In genomic region chr9:76713371-76713770, GRCh38 we compare ENCODE assay signal across 33 cellular contexts. TPM values are rescaled to one million over a fixed set of nuclear protein-coding genes. Genes with fewer than 3 reads are reported as not detected.
"Had no signal": no experiment of that assay in that cellular context is flagged by ENCODE, and none has a peak within 500 bp of the region (broad histone marks: within the 10 kb centered on the region; RNA-seq: fewer than 3 reads in every experiment).

No MANE protein-coding gene starts in this region.

- H3K4me3 Mint-ChIP-seq: activated CD4-positive, alpha-beta T cell treated with anti-CD3 and anti-CD28 coated beads, Interleukin-2, amount 10 ng/mL, durations not matched to agents 24 days and 14 days; activated CD8-positive, alpha-beta T cell treated with anti-CD3 and anti-CD28 coated beads, Interleukin-2, amount 10 ng/mL, durations not matched to agents 7 days and 5 days; activated naive CD4-positive, alpha-beta T cell treated with anti-CD3 and anti-CD28 coated beads for 36 hours; activated T-cell treated with anti-CD3 and anti-CD28 coated beads, Interleukin-2, amount 50 U/mL, for 4 hours; activated T-helper 1 cell treated with anti-CD3 and anti-CD28 coated beads, Interleukin-12 subunit alpha, Interleukin-12 subunit beta, Interleukin-2, Interleukin-4 antibody, amounts not matched to agents 30 ng/mL and 10 ng/mL and 1 ng/mL, durations not matched to agents 14 hours and 24 hours and 36 hours; T-helper 1 cell treated with Interleukin-12 subunit alpha and Interleukin-12 subunit beta and Interleukin-4 antibody, amounts not matched to agents 30 μg/mL and 1 μg/mL, for 36 hours; T-helper 2 cell treated with Interferon-gamma antibody and Interleukin-4, amounts not matched to agents 5 μg/mL and 100 μg/mL, for 36 hours had no signal

- DNase-seq: activated CD4-positive, alpha-beta T cell treated with anti-CD3 and anti-CD28 coated beads, Interleukin-2, amount 10 ng/mL, durations not matched to agents 24 days and 14 days; activated CD4-positive, alpha-beta T cell treated with anti-CD3 and anti-CD28 coated beads, Interleukin-2, amount 50 U/mL, for 48 hours; activated CD8-positive, alpha-beta T cell treated with anti-CD3 and anti-CD28 coated beads, Interleukin-2, amount 10 ng/mL, durations not matched to agents 7 days and 5 days; activated gamma-delta T cell treated with Interleukin-2 at 50 U/mL for 16 hours; activated naive CD4-positive, alpha-beta T cell treated with anti-CD3 and anti-CD28 coated beads for 36 hours; activated T-cell treated with anti-CD3 and anti-CD28 coated beads, Interleukin-2, amount 50 U/mL, for 4 hours; adrenal gland; cerebellar nuclear complex; Kasumi-1; KG1; MG63; NCI-H1048; NCI-H1105 treated with DMSO at 0.1 percent for 48 hours; NCI-H1694; NCI-H1930; NCI-H2081 treated with DMSO at 0.1 percent for 48 hours; NCI-H510A; NCI-H526; NCI-H774; PC-3; Peyer's patch; RPMI8226; SHP77 treated with DMSO at 0.1 percent for 48 hours; SK-N-SH had no signal

- H3K36me3 ChIP-seq: adrenal gland, breast epithelium, MG63, Peyer's patch, SJSA1 had no signal

- H3K4me1 Mint-ChIP-seq: activated CD4-positive, alpha-beta T cell treated with anti-CD3 and anti-CD28 coated beads, Interleukin-2, amount 10 ng/mL, durations not matched to agents 24 days and 14 days had no signal

- ATAC-seq: activated CD8-positive, alpha-beta T cell treated with anti-CD3 and anti-CD28 coated beads, Interleukin-2, amount 10 ng/mL, durations not matched to agents 7 days and 5 days; activated naive CD4-positive, alpha-beta T cell treated with anti-CD3 and anti-CD28 coated beads, Interleukin-2, amount 50 U/mL, for 72 hours; activated T-cell treated with anti-CD3 and anti-CD28 coated beads, Interleukin-2, amount 50 U/mL, for 4 hours; body of pancreas; PC-3 had no signal

- H3K4me2 ChIP-seq: SK-N-SH had no signal

- H3K4me3 ChIP-seq: adrenal gland, body of pancreas, breast epithelium, MG63, Peyer's patch, SJSA1 had no signal

- H3K27ac Mint-ChIP-seq: activated CD4-positive, alpha-beta T cell treated with anti-CD3 and anti-CD28 coated beads, Interleukin-2, amount 10 ng/mL, durations not matched to agents 24 days and 14 days; activated CD8-positive, alpha-beta T cell treated with anti-CD3 and anti-CD28 coated beads, Interleukin-2, amount 10 ng/mL, durations not matched to agents 7 days and 5 days; activated naive CD4-positive, alpha-beta T cell treated with anti-CD3 and anti-CD28 coated beads for 36 hours; activated naive CD4-positive, alpha-beta T cell treated with anti-CD3 and anti-CD28 coated beads, Interleukin-2, amount 50 U/mL, for 72 hours; activated T-helper 1 cell treated with anti-CD3 and anti-CD28 coated beads, Interleukin-12 subunit alpha, Interleukin-12 subunit beta, Interleukin-2, Interleukin-4 antibody, amounts not matched to agents 30 ng/mL and 10 ng/mL and 1 ng/mL, durations not matched to agents 14 hours and 24 hours and 36 hours; T-helper 1 cell treated with Interleukin-12 subunit alpha and Interleukin-12 subunit beta and Interleukin-4 antibody, amounts not matched to agents 30 μg/mL and 1 μg/mL, for 36 hours; T-helper 2 cell treated with Interferon-gamma antibody and Interleukin-4, amounts not matched to agents 5 μg/mL and 100 μg/mL, for 36 hours had no signal

- H3K9me3 Mint-ChIP-seq: activated CD4-positive, alpha-beta T cell treated with anti-CD3 and anti-CD28 coated beads, Interleukin-2, amount 10 ng/mL, durations not matched to agents 24 days and 14 days; activated naive CD4-positive, alpha-beta T cell treated with anti-CD3 and anti-CD28 coated beads for 36 hours; activated naive CD4-positive, alpha-beta T cell treated with anti-CD3 and anti-CD28 coated beads, Interleukin-2, amount 50 U/mL, for 72 hours; activated T-cell treated with anti-CD3 and anti-CD28 coated beads, Interleukin-2, amount 50 U/mL, for 4 hours; activated T-helper 1 cell treated with anti-CD3 and anti-CD28 coated beads, Interleukin-12 subunit alpha, Interleukin-12 subunit beta, Interleukin-2, Interleukin-4 antibody, amounts not matched to agents 30 ng/mL and 10 ng/mL and 1 ng/mL, durations not matched to agents 14 hours and 24 hours and 36 hours; T-helper 1 cell treated with Interleukin-12 subunit alpha and Interleukin-12 subunit beta and Interleukin-4 antibody, amounts not matched to agents 30 μg/mL and 1 μg/mL, for 36 hours; T-helper 2 cell treated with Interferon-gamma antibody and Interleukin-4, amounts not matched to agents 5 μg/mL and 100 μg/mL, for 36 hours had no signal

- H3K9me3 ChIP-seq: adrenal gland, body of pancreas, breast epithelium, MG63, Peyer's patch, SJSA1, SK-N-SH had no signal

- H3K27ac ChIP-seq: adrenal gland, body of pancreas, breast epithelium, Peyer's patch, SJSA1 had no signal

- H3K36me3 Mint-ChIP-seq: activated naive CD4-positive, alpha-beta T cell treated with anti-CD3 and anti-CD28 coated beads, Interleukin-2, amount 50 U/mL, for 72 hours had no signal

- H3K9me2 ChIP-seq: SK-N-SH had no signal

- H3K4me1 ChIP-seq: body of pancreas, breast epithelium, SJSA1 had no signal

RNA-seq across cellular contexts. Expression of gene PCA3, which starts 50.9 kb away (rescaled TPM):
- total RNA-seq: activated CD4-positive, alpha-beta T cell treated with anti-CD3 and anti-CD28 coated beads, Interleukin-2, amount 10 ng/mL, durations not matched to agents 24 days and 14 days; activated CD8-positive, alpha-beta T cell treated with anti-CD3 and anti-CD28 coated beads, Interleukin-2, amount 10 ng/mL, durations not matched to agents 7 days and 5 days; activated naive CD4-positive, alpha-beta T cell treated with anti-CD3 and anti-CD28 coated beads for 36 hours; activated naive CD4-positive, alpha-beta T cell treated with anti-CD3 and anti-CD28 coated beads, Interleukin-2, amount 50 U/mL, for 72 hours; activated T-cell treated with anti-CD3 and anti-CD28 coated beads, Interleukin-2, amount 50 U/mL, for 4 hours; activated T-helper 1 cell treated with anti-CD3 and anti-CD28 coated beads, Interleukin-12 subunit alpha, Interleukin-12 subunit beta, Interleukin-2, Interleukin-4 antibody, amounts not matched to agents 30 ng/mL and 10 ng/mL and 1 ng/mL, durations not matched to agents 14 hours and 24 hours and 36 hours; astrocyte; body of pancreas; cardiac septum; PC-3; SJSA1 had no signal
